In the genomic region with DNA sequence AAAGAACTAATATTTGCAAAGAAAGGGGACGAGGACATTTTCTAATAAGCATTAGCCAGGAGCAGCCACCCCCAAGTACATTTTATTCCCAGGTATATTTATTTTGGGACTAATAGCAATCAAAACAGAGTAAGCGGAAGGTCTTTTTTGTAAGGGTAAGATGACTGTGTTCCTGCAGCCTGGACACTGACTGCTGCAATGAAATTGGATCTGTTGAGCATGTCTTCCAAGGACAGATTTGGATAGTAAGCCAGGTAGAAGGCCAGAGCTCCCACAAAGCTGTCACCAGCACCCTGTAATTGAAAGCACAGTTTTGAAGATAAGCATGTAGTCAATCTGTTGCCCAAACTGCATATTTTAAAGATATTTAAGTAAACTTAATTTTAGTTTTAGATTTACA, we compare ENCODE assay signal across 22 cellular contexts.
"Had no signal": no experiment of that assay in that cellular context is flagged by ENCODE, and none has a peak within 500 bp of the region (broad histone marks: within the 10 kb centered on the region; RNA-seq: fewer than 3 reads in every experiment).

No MANE protein-coding gene starts in this region.

- ATAC-seq: activated T-helper 17 cell treated with anti-CD3 and anti-CD28 coated beads, Interleukin-2, amount 50 U/mL, for 72 hours; body of pancreas; foreskin keratinocyte; lower lobe of right lung; natural killer cell had no signal

- H3K9me3 ChIP-seq: body of pancreas, lower lobe of right lung, ovary, tibial artery had no signal

- DNase-seq: activated CD4-positive, alpha-beta T cell treated with anti-CD3 and anti-CD28 coated beads, Interleukin-2, amount 50 U/mL, for 4 hours; activated naive CD4-positive, alpha-beta T cell treated with Interleukin-2 at 50 U/mL for 16 hours; activated naive CD8-positive, alpha-beta T cell treated with anti-CD3 and anti-CD28 coated beads, Interleukin-2, amount 10 ng/mL, durations not matched to agents 7 days and 5 days; body of pancreas; caudate nucleus; dorsolateral prefrontal cortex; endodermal cell; foreskin keratinocyte; immature natural killer cell; kidney glomerular epithelial cell; lower lobe of right lung; natural killer cell; ovary; stimulated activated CD8-positive, alpha-beta memory T cell treated with anti-CD3 and anti-CD28 coated beads, Interleukin-4, amount 100 ng/mL, for 48 hours; stimulated activated naive CD4-positive, alpha-beta T cell treated with Interleukin-2 at 50 U/mL for 16 hours; substantia nigra; SW 1271; T-helper 2 cell; tibial artery; WERI-Rb-1 had no signal

- H3K4me3 ChIP-seq: body of pancreas, dorsolateral prefrontal cortex, lower lobe of right lung, ovary, tibial artery had no signal

- H3K36me3 ChIP-seq: ovary had no signal

- H3K27me3 ChIP-seq: body of pancreas, dorsolateral prefrontal cortex, foreskin keratinocyte, ovary, tibial artery had no signal

- H3K27ac ChIP-seq: body of pancreas, epithelial cell of prostate, foreskin keratinocyte, ovary, WERI-Rb-1 had no signal

- H3K4me1 ChIP-seq: body of pancreas had no signal
